In genomic region chr1:22024485-22025367, GRCh38 we compare ENCODE assay signal across 8 cellular contexts. TPM values are rescaled to one million over a fixed set of nuclear protein-coding genes. Genes with fewer than 3 reads are reported as not detected.
DNase-seq lines count a peak whose midpoint lies in the region; ATAC-seq lines count a peak whose summit lies in the region.

No MANE protein-coding gene starts in this region.

- no peaks in the 10 kb centered on the region for H3K9me3 Mint-ChIP-seq in T-cell

- POLR2A ChIA-PET in T-cell (lab: Charles Lee), result interaction anchor here (0.5 to 3.0 kb wide), 16 partner anchors 10 to 730 kb away, joined by 3 to 84 read pairs (median 4); partner anchors contain the start of genes CDC42 (in 1 of the 2) and USP48 (in 1 of the 2)

- peak; percentile 89 for DNase-seq in Daoy (ENCODE audit: low read depth)
- peak; percentile 30 to 90 (median 83) for DNase-seq in T-cell
- peak; percentile 62 to 82 (median 79) for DNase-seq in right cardiac atrium
- no peak for DNase-seq in NCI-H226

- WGBS in adipose tissue, 3 donors, result 2 to 39% (median 2%) methylated on average over 33 of the region's 33 CpGs
- 2% methylated on average over 33 of the region's 33 CpGs for WGBS in right cardiac atrium

- peak overlapping the region; percentile 90 to 95 (median 95) for H3K4me3 Mint-ChIP-seq in T-cell

- H3K27me3 ChIP-seq in right cardiac atrium (ENCODE audit: control insufficient read depth, insufficient read depth) (no peaks in the 10 kb centered on the region), rectal smooth muscle tissue (ENCODE audit: control insufficient read depth, insufficient read depth, low read length) (no peaks in the 10 kb centered on the region)

- H3K27ac Mint-ChIP-seq in T-cell, result peak overlapping the region; percentile 95 to 96

- H3K9me3 ChIP-seq in KOPT-K1 (ENCODE audit: insufficient read depth, low read length, poor library complexity, severe bottlenecking) (no peaks in the 10 kb centered on the region), right cardiac atrium (ENCODE audit: control insufficient read depth, low read length) (no peaks in the 10 kb centered on the region)

- H3K36me3 ChIP-seq in KOPT-K1 (ENCODE audit: insufficient read depth, low read length) (no peaks in the 10 kb centered on the region), rectal smooth muscle tissue (ENCODE audit: control insufficient read depth, insufficient read depth, low read length) (no peaks in the 10 kb centered on the region)

- H3K36me3 Mint-ChIP-seq in T-cell, result peaks cover 3% of the 10 kb centered on the region

- intact Hi-C loops in right cardiac atrium (cut with DNase I), result no loop called here

- no peaks in the 10 kb centered on the region for H3K27me3 Mint-ChIP-seq in T-cell

- peak overlapping the region; percentile 60 for H3K4me3 ChIP-seq in right cardiac atrium (ENCODE audit: low read length)
- H3K4me3 ChIP-seq in rectal smooth muscle tissue (ENCODE audit: low read length), result peak overlapping the region; percentile 95

- H3K4me1 Mint-ChIP-seq in T-cell, result peaks cover 43 to 62% (median 55%) of the 10 kb centered on the region in 3 donors

- ATAC-seq in GM21717 (IDR thresholded peaks at IDR 0.05; ENCODE audit: unreplicated experiment) (peak; percentile 40), T-cell (replicated peaks in 1 of 4) (peak; percentile 66 to 74 (median 70)), right cardiac atrium (peak; percentile 71 to 76)

- no peaks in the 10 kb centered on the region for H3K4me1 ChIP-seq in right cardiac atrium (ENCODE audit: control insufficient read depth, insufficient read depth, low read length)
- peaks cover 10% of the 10 kb centered on the region for H3K4me1 ChIP-seq in rectal smooth muscle tissue (ENCODE audit: control insufficient read depth, insufficient read depth, low read length)

- peak overlapping the region; percentile 32 for H3K9ac ChIP-seq in rectal smooth muscle tissue (ENCODE audit: low read length)

- CTCF ChIA-PET in T-cell (lab: Charles Lee), result interaction anchor here (0.5 to 3.9 kb wide), 12 partner anchors 14 to 243 kb away, joined by 3 to 46 read pairs (median 3); partner anchors contain the start of gene CDC42 (in 1 of the 2)

- H3K27ac ChIP-seq in KOPT-K1 (ENCODE audit: low read depth, low read length, poor library complexity, severe bottlenecking) (peak overlapping the region; percentile 99), adipose tissue (ENCODE audit: low read depth, low read length) (peak overlapping the region; percentile 26), right cardiac atrium (ENCODE audit: low read length) (peak overlapping the region; percentile 90), rectal smooth muscle tissue (ENCODE audit: low read depth, low read length) (peak overlapping the region; percentile 99)

RNA-seq across cellular contexts. Expression of gene CELA3A, which starts 23.3 kb away (rescaled TPM):
- total RNA-seq in Daoy (2014; rRNA removed; shearing (Covaris generic)), result not detected in 2 replicates
- 10 to 100 TPM in 3 of 5 donors, not detected in 2; 11.4 to 15.6 (median 13.3) TPM for total RNA-seq in T-cell
- polyA plus RNA-seq in adipose tissue, result over 10,000 TPM in 1 of 3 donors, 10 to 100 TPM in 1, 1 to 10 TPM in 1; 5.3 to 36,211 (median 17.7) TPM
- total RNA-seq in right cardiac atrium, result under 1 TPM in 1 of 4 donors, not detected in 3; 0.86 TPM
- polyA plus RNA-seq in right cardiac atrium, result not detected

RNA-seq across cellular contexts. Expression of gene CDC42, which starts 27.8 kb away (rescaled TPM):
- 404 and 424 TPM in 2 replicates for total RNA-seq in Daoy (2014; rRNA removed; shearing (Covaris generic))
- total RNA-seq in T-cell (100 to 1,000 TPM; 181 to 348 (median 192) TPM), right cardiac atrium (100 to 1,000 TPM; 121 to 178 (median 133) TPM)
- polyA plus RNA-seq in adipose tissue (100 to 1,000 TPM in 2 of 3 donors, 10 to 100 TPM in 1; 55.3 to 184 (median 159) TPM), right cardiac atrium (92.1 TPM)

RNA-seq across cellular contexts. Expression of gene CELA3B, which starts 47.9 kb away (rescaled TPM):
- total RNA-seq in Daoy (2014; rRNA removed; shearing (Covaris generic)), result not detected in 2 replicates
- total RNA-seq in T-cell (1 to 10 TPM in 3 of 5 donors, not detected in 2; 6.9 to 7.5 (median 7.3) TPM), right cardiac atrium (under 1 TPM in 1 of 4 donors, not detected in 3; 0.53 TPM)
- polyA plus RNA-seq in adipose tissue (over 10,000 TPM in 1 of 3 donors, 1 to 10 TPM in 2; 1.2 to 11,522 (median 8.1) TPM), right cardiac atrium (0.09 TPM)

Comparison
In these comparisons a context has a peak if more than half of its experiments do, and no peak if none do; other contexts are left out.
1. H3K27ac ChIP-seq: peak in every context shown above with its lines; median percentile 99 in KOPT-K1; 99 in rectal smooth muscle tissue; 90 in right cardiac atrium; 26 in adipose tissue.